ENCODE assay signal across 8 cellular contexts in the genomic region with DNA sequence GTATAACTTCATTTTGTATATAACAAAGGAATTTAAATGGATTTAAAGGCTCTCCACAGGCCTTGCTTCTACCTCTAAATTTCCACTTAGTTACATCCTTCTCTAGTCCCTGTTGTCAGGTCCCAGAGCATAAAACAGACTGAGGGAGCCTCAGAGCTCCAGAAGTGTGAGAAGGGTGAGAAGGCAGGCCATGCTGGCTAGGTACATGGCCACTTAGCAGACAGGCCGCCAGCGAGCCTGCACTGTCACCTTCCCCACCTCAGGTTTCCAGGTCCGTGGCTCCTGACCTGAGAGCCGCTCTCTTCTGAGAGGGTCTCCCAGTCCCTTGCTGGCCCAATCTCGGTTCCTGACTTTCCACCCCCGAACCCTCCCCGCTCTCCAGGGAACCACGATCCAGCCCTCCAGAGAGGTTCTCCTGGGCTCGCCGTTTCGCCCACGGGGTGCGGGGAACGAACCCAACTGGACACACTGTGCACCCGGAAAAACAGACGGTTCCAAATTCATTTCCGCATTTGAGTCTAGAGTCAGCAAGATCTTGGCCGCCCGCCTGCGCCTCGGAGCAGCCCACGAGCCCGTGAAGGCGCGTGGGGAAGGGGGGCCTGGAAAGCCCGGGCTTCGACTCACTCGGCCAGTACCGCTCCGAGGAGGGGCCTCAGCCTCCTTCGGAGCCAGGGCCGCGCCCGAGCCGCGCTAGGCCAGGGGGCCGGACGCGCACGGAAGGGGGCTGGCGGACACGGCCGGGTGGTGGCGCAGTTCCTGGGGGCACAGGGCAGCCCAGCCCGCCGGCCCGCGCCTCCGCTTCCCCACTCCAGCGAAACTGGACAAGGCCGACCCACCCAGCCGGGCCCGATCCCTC. TPM values are rescaled to one million over a fixed set of nuclear protein-coding genes. Genes with fewer than 3 reads are reported as not detected.
DNase-seq lines count a peak whose midpoint lies in the region; ATAC-seq and TF ChIP-seq lines count a peak whose summit lies in the region.
"Had no signal": no experiment of that assay in that cellular context is flagged by ENCODE, and none has a peak within 500 bp of the region (broad histone marks: within the 10 kb centered on the region; RNA-seq: fewer than 3 reads in every experiment).

No MANE protein-coding gene starts in this region.

- WGBS in thyroid gland, 2 donors: 10 to 14% methylated on average over 14 to 16 of the region's 53 CpGs

- H3K9me3 Mint-ChIP-seq in activated CD4-positive, alpha-beta memory T cell treated with anti-CD3 and anti-CD28 coated beads, Interleukin-2, amount 10 ng/mL, durations not matched to agents 7 days and 5 days: no peaks in the 10 kb centered on the region

- no peak for TF ChIP-seq POLR2A in erythroblast (IDR thresholded peaks at IDR 0.05; ENCODE audit: low read length)
- peak in 1 of 2 donors; percentile 15 for TF ChIP-seq POLR2A in thyroid gland (IDR thresholded peaks at IDR 0.05)

- H3K27me3 ChIP-seq in thyroid gland: peaks cover 22% of the 10 kb centered on the region

- no peak overlapping the region for H3K27ac Mint-ChIP-seq in activated CD4-positive, alpha-beta memory T cell treated with anti-CD3 and anti-CD28 coated beads, Interleukin-2, amount 10 ng/mL, durations not matched to agents 7 days and 5 days

- POLR2A ChIA-PET in activated CD4-positive, alpha-beta memory T cell treated with anti-CD3 and anti-CD28 coated beads, Interleukin-2, amount 10 ng/mL, durations not matched to agents 7 days and 5 days (lab: Charles Lee): no interaction called here

- no peaks in the 10 kb centered on the region for H3K36me3 ChIP-seq in thyroid gland

- H3K9me3 ChIP-seq in thyroid gland: no peaks in the 10 kb centered on the region

- no peak overlapping the region for H3K4me3 Mint-ChIP-seq in activated CD4-positive, alpha-beta memory T cell treated with anti-CD3 and anti-CD28 coated beads, Interleukin-2, amount 10 ng/mL, durations not matched to agents 7 days and 5 days

- H3K27me3 Mint-ChIP-seq in activated CD4-positive, alpha-beta memory T cell treated with anti-CD3 and anti-CD28 coated beads, Interleukin-2, amount 10 ng/mL, durations not matched to agents 7 days and 5 days: peaks cover 54% of the 10 kb centered on the region

- CTCF ChIA-PET in activated CD4-positive, alpha-beta memory T cell treated with anti-CD3 and anti-CD28 coated beads, Interleukin-2, amount 10 ng/mL, durations not matched to agents 7 days and 5 days (lab: Charles Lee): no interaction called here

- no peak for ATAC-seq in HG03159 (IDR thresholded peaks at IDR 0.05; ENCODE audit: unreplicated experiment)
- ATAC-seq: activated CD4-positive, CD25-positive, alpha-beta regulatory T cell treated with anti-CD3 and anti-CD28 coated beads, Interleukin-2, amount 50 U/mL, for 24 hours had no signal

- peaks cover 5% of the 10 kb centered on the region for H3K4me1 Mint-ChIP-seq in activated CD4-positive, alpha-beta memory T cell treated with anti-CD3 and anti-CD28 coated beads, Interleukin-2, amount 10 ng/mL, durations not matched to agents 7 days and 5 days

- H3K4me3 ChIP-seq in thyroid gland (replicated peaks in 1 of 3): peak overlapping the region in 2 of 3 donors; percentile 35 to 37

- H3K36me3 Mint-ChIP-seq in activated CD4-positive, alpha-beta memory T cell treated with anti-CD3 and anti-CD28 coated beads, Interleukin-2, amount 10 ng/mL, durations not matched to agents 7 days and 5 days (ENCODE audit: low read depth): peaks cover 3% of the 10 kb centered on the region

- peak; percentile 59 for DNase-seq in NCI-H2227 (lab: John Stamatoyannopoulos, UW; ENCODE audit: unreplicated experiment)
- DNase-seq in erythroblast (lab: John Stamatoyannopoulos, UW): peak; percentile 79 to 83
- peak; percentile 88 for DNase-seq in medulla oblongata (ENCODE audit: extremely low spot score)
- peak; percentile 87 to 93 for DNase-seq in thyroid gland
- DNase-seq in activated CD4-positive, alpha-beta memory T cell treated with anti-CD3 and anti-CD28 coated beads, Interleukin-2, amount 10 ng/mL, durations not matched to agents 7 days and 5 days: no peak
- DNase-seq in effector CD4-positive, alpha-beta T cell: no peak

- H3K27ac ChIP-seq in thyroid gland: peak overlapping the region; percentile 28 to 68 (median 41)

- TF ChIP-seq CTCF in thyroid gland (IDR thresholded peaks at IDR 0.05): peak in 1 of 6 experiments; percentile 25

- intact Hi-C loops in thyroid gland (cut with DNase I): loop anchor here (10.0 kb wide), 1 partner anchor 310 kb away; no protein-coding TSS in a partner anchor

- peaks cover 13 to 20% of the 10 kb centered on the region in 2 donors for H3K4me1 ChIP-seq in thyroid gland

RNA-seq across cellular contexts. Expression of gene SOX2, which starts 16.7 kb away (rescaled TPM):
- under 1 TPM in 2 of 4 donors, not detected in 2; 0.27 to 0.34 TPM for total RNA-seq in thyroid gland
- total RNA-seq in activated CD4-positive, alpha-beta memory T cell treated with anti-CD3 and anti-CD28 coated beads, Interleukin-2, amount 10 ng/mL, durations not matched to agents 7 days and 5 days: not detected

Comparison
In these comparisons a context has a peak if more than half of its experiments do, and no peak if none do; other contexts are left out.
1. DNase-seq: peak in NCI-H2227 (single experiment), erythroblast (2 of 2), medulla oblongata (single experiment) and thyroid gland (2 of 2); none in activated CD4-positive, alpha-beta memory T cell treated with anti-CD3 and anti-CD28 coated beads, Interleukin-2, amount 10 ng/mL, durations not matched to agents 7 days and 5 days (single experiment) and effector CD4-positive, alpha-beta T cell (single experiment).